ENCODE assay signal across 8 cellular contexts in genomic region chr6:13453771-13454251, GRCh38. TPM values are rescaled to one million over a fixed set of nuclear protein-coding genes. Genes with fewer than 3 reads are reported as not detected.
DNase-seq lines count a peak whose midpoint lies in the region; ATAC-seq and TF ChIP-seq lines count a peak whose summit lies in the region.

No MANE protein-coding gene starts in this region.

- no peak overlapping the region for H3K23ac ChIP-seq in neuronal stem cell (ENCODE audit: low read depth, low read length, poor library complexity)

- H3K9ac ChIP-seq in neuronal stem cell (ENCODE audit: low read depth, low read length, poor library complexity): no peak overlapping the region

- no peak overlapping the region for H2BK12ac ChIP-seq in neuronal stem cell (ENCODE audit: low read length)

- H3K79me1 ChIP-seq in neuronal stem cell (ENCODE audit: low read depth, low read length): no peaks in the 10 kb centered on the region

- H3K4me2 ChIP-seq in neuronal stem cell (ENCODE audit: insufficient read depth, low read length, poor library complexity, severe bottlenecking): no peak overlapping the region

- WGBS in neuronal stem cell (ENCODE audit: extremely low coverage in 2 of 2, insufficient read length in 2 of 2, insufficient replicate concordance in 1 of 2), 2 donors: no CpG with 5 or more reads among the region's 2 CpGs

- H2BK120ac ChIP-seq in neuronal stem cell (ENCODE audit: low read depth, low read length): no peak overlapping the region

- DNase-seq in NCI-H1694 treated with DMSO at 0.1 percent for 48 hours (lab: John Stamatoyannopoulos, UW) (peak; percentile 60), activated T-cell treated with anti-CD3 and anti-CD28 coated beads for 4 hours (peak; percentile 37), kidney epithelial cell (ENCODE audit: low read depth) (peak; percentile 73), NCI-H128 (lab: John Stamatoyannopoulos, UW; ENCODE audit: unreplicated experiment) (no peak), neuronal stem cell (ENCODE audit: low spot score) (no peak), SKM-1 treated with dmso at 0.1 percent for 144 hours (lab: John Stamatoyannopoulos, UW; ENCODE audit: unreplicated experiment) (no peak)

- H3K27ac ChIP-seq in neuronal stem cell (replicated peaks; ENCODE audit: low read length): no peak overlapping the region

- peaks cover 0 to 4% of the 10 kb centered on the region in 2 donors for H3K9me3 ChIP-seq in neuronal stem cell (replicated peaks in 1 of 2; ENCODE audit: control insufficient read depth in 2 of 2, insufficient read depth in 1 of 2, low read depth in 1 of 2, low read length in 2 of 2)

- H3K36me3 ChIP-seq in kidney epithelial cell (ENCODE audit: control insufficient read depth, insufficient read depth, low read length): no peaks in the 10 kb centered on the region
- no peaks in the 10 kb centered on the region for H3K36me3 ChIP-seq in neuronal stem cell (replicated peaks in 1 of 2; ENCODE audit: control insufficient read depth in 2 of 2, insufficient read depth in 2 of 2, low read length in 2 of 2)

- no peak overlapping the region for H2AK5ac ChIP-seq in neuronal stem cell (ENCODE audit: low read depth, low read length)

- H4K91ac ChIP-seq in neuronal stem cell (ENCODE audit: low read depth, low read length, poor library complexity): no peak overlapping the region

- no peak overlapping the region for H3K18ac ChIP-seq in neuronal stem cell (ENCODE audit: low read length)

- no peak overlapping the region for H3K4ac ChIP-seq in neuronal stem cell (ENCODE audit: low read length)

- no peak overlapping the region for H3K14ac ChIP-seq in neuronal stem cell (ENCODE audit: low read length)

- H4K8ac ChIP-seq in neuronal stem cell (ENCODE audit: low read depth, low read length): no peak overlapping the region

- H2BK15ac ChIP-seq in neuronal stem cell (ENCODE audit: low read length): no peak overlapping the region

- no peaks in the 10 kb centered on the region for H3K27me3 ChIP-seq in kidney epithelial cell (ENCODE audit: control insufficient read depth, insufficient read depth, low read length)
- H3K27me3 ChIP-seq in neuronal stem cell (ENCODE audit: control insufficient read depth in 3 of 3, insufficient read depth in 3 of 3, low read depth in 1 of 3, low read length in 3 of 3): no peaks in the 10 kb centered on the region

- no peak overlapping the region for H3K4me3 ChIP-seq in kidney epithelial cell (ENCODE audit: low read depth, low read length)
- H3K4me3 ChIP-seq in neuronal stem cell (ENCODE audit: low read length in 2 of 2): no peak overlapping the region

- no peak overlapping the region for H2BK5ac ChIP-seq in neuronal stem cell (ENCODE audit: low read length)

- peaks cover 0 to 5% of the 10 kb centered on the region in 2 donors for H3K4me1 ChIP-seq in neuronal stem cell (ENCODE audit: control insufficient read depth in 2 of 2, insufficient read depth in 1 of 2, low read depth in 1 of 2, low read length in 2 of 2)

- H2AFZ ChIP-seq in neuronal stem cell (ENCODE audit: low read length): no peak overlapping the region

- ATAC-seq in GM18870 (IDR thresholded peaks at IDR 0.05; ENCODE audit: unreplicated experiment) (peak; percentile 41), HG02759 (IDR thresholded peaks at IDR 0.05; ENCODE audit: unreplicated experiment) (no peak)

- no peak for TF ChIP-seq CTCF in kidney epithelial cell (IDR thresholded peaks at IDR 0.05; ENCODE audit: insufficient read depth, low read length, poor library complexity, severe bottlenecking)

RNA-seq across cellular contexts. Expression of gene GFOD1, which starts 33.6 kb away (rescaled TPM):
- 0.75 and 1.9 TPM in 2 replicates for total RNA-seq in kidney epithelial cell
- polyA plus RNA-seq in neuronal stem cell (2013, experiment 1 of 2): 1.3 TPM
- polyA plus RNA-seq in neuronal stem cell (2013, experiment 2 of 2): 1.4 TPM

Comparison
In these comparisons a context has a peak if more than half of its experiments do, and no peak if none do; other contexts are left out.
1. DNase-seq: peak in NCI-H1694 treated with DMSO at 0.1 percent for 48 hours (single experiment), activated T-cell treated with anti-CD3 and anti-CD28 coated beads for 4 hours (single experiment) and kidney epithelial cell (single experiment); none in NCI-H128 (single experiment), neuronal stem cell (single experiment) and SKM-1 treated with dmso at 0.1 percent for 144 hours (single experiment).